1 cellular context compared by ENCODE assay signal in genomic region chr17:12041316-12041715, GRCh38.
TF ChIP-seq lines count a peak whose summit lies in the region.

No MANE protein-coding gene starts in this region.

TF ChIP-seq in HCT116, 20 proteins besides CTCF, POLR2A, EP300 and RAD21 (continued from another document):
- TF ChIP-seq REST (IDR thresholded peaks at IDR 0.05; ENCODE audit: low read depth) (peak; percentile 16), FOSL1 (IDR thresholded peaks at IDR 0.05; ENCODE audit: low read depth) (peak; percentile 94), CBX3 (IDR thresholded peaks at IDR 0.05; ENCODE audit: low read depth) (peak; percentile 25; the same call in 1 of the 2 replicates)
